24 cellular contexts compared by ENCODE assay signal in genomic region chr3:188779537-188779936, GRCh38.
DNase-seq lines count a peak whose midpoint lies in the region; ATAC-seq and TF ChIP-seq lines count a peak whose summit lies in the region.
"Had no signal": no experiment of that assay in that cellular context is flagged by ENCODE, and none has a peak within 500 bp of the region (broad histone marks: within the 10 kb centered on the region; RNA-seq: fewer than 3 reads in every experiment).

No MANE protein-coding gene starts in this region.

- intact Hi-C loops in esophagus muscularis mucosa (cut with DNase I) = no loop called here
- intact Hi-C loops in heart left ventricle (cut with DNase I) = loop anchor here in 2 of 10 donors (10.0 kb wide), 2 partner anchors 165 to 1035 kb away; partner anchors contain the start of gene BCL6 (in 1 of the 2)
- intact Hi-C loops in sciatic nerve (cut with DNase I) = no loop called here
- intact Hi-C loops in uterus (cut with DNase I; ENCODE audit: low total_unique reads) = no loop called here

- no peak for TF ChIP-seq POLR2A in esophagus muscularis mucosa (IDR thresholded peaks at IDR 0.05; ENCODE audit: low read depth)
- TF ChIP-seq POLR2A in heart left ventricle (IDR thresholded peaks at IDR 0.05) = no peak
- no peak for TF ChIP-seq POLR2A in uterus (IDR thresholded peaks at IDR 0.05)

- no peak for TF ChIP-seq EP300 in esophagus muscularis mucosa (IDR thresholded peaks at IDR 0.05)

- H3K27ac ChIP-seq in esophagus muscularis mucosa (replicated peaks in 1 of 4) (peak overlapping the region; percentile 66 to 86 (median 76)), heart left ventricle (peak overlapping the region in 10 of 12 donors; percentile 6 to 87 (median 56)), uterus (peak overlapping the region; percentile 37 to 72)
- H3K27ac ChIP-seq: neutrophil had no signal

- 61% methylated on average over 1 of the region's 1 CpG for WGBS in esophagus muscularis mucosa
- 70 to 85% (median 73%) methylated on average over 1 of the region's 1 CpG for WGBS in heart left ventricle, 4 donors

- DNase-seq in esophagus muscularis mucosa (ENCODE audit: extremely low spot score) (no peak), heart left ventricle (no peak), sciatic nerve (ENCODE audit: low spot score) (no peak), uterus (no peak), SHP77 treated with DMSO at 0.1 percent for 48 hours (lab: John Stamatoyannopoulos, UW) (no peak), dedifferentiated amniotic fluid mesenchymal stem cell (ENCODE audit: extremely low spot score) (no peak)
- no peak for DNase-seq in activated CD4-positive, alpha-beta T cell treated with anti-CD3 and anti-CD28 coated beads, Interleukin-2, amount 50 U/mL, for 1 hour
- DNase-seq: activated CD4-positive, alpha-beta T cell treated with anti-CD3 and anti-CD28 coated beads, Interleukin-2, amount 10 ng/mL, durations not matched to agents 7 days and 5 days; activated CD8-positive, alpha-beta memory T cell treated with anti-CD3 and anti-CD28 coated beads, Interleukin-2, amount 50 U/mL, for 4 hours; activated effector memory CD4-positive, alpha-beta T cell treated with Interleukin-2 at 50 U/mL for 16 hours; caudate nucleus; CD8-positive, alpha-beta memory T cell; DMS79; erythroblast; immature natural killer cell; NCI-H187; NCI-H2227 treated with DMSO at 0.1 percent for 48 hours; NCI-H82; SIG-M5; stimulated activated CD8-positive, alpha-beta memory T cell treated with anti-CD3 and anti-CD28 coated beads, Interleukin-4, amount 100 ng/mL, for 48 hours; substantia nigra had no signal

- H3K27me3 ChIP-seq in esophagus muscularis mucosa (no peaks in the 10 kb centered on the region), heart left ventricle (no peaks in the 10 kb centered on the region), uterus (no peaks in the 10 kb centered on the region)
- H3K27me3 ChIP-seq: neutrophil had no signal

- H3K36me3 ChIP-seq in esophagus muscularis mucosa (no peaks in the 10 kb centered on the region), heart left ventricle (no peaks in the 10 kb centered on the region), uterus (no peaks in the 10 kb centered on the region)
- H3K36me3 ChIP-seq: neutrophil had no signal

- H3K4me3 ChIP-seq in esophagus muscularis mucosa (no peak overlapping the region), heart left ventricle (peak overlapping the region in 1 of 12 donors; percentile 2), uterus (no peak overlapping the region)
- H3K4me3 ChIP-seq: GM23338, lung had no signal

- no peaks in the 10 kb centered on the region for H3K9me3 ChIP-seq in esophagus muscularis mucosa
- H3K9me3 ChIP-seq in heart left ventricle = no peaks in the 10 kb centered on the region
- H3K9me3 ChIP-seq in uterus = no peaks in the 10 kb centered on the region
- H3K9me3 ChIP-seq: neutrophil had no signal

- ATAC-seq in heart left ventricle = no peak
- peak; percentile 71 for ATAC-seq in sciatic nerve
- ATAC-seq: GM23338 had no signal

- H3K4me1 ChIP-seq in esophagus muscularis mucosa = peaks cover 42 to 88% (median 82%) of the 10 kb centered on the region in 4 donors
- peaks cover 5 to 75% (median 28%) of the 10 kb centered on the region in 12 donors for H3K4me1 ChIP-seq in heart left ventricle
- no peaks in the 10 kb centered on the region for H3K4me1 ChIP-seq in uterus

- no peak for TF ChIP-seq CTCF in esophagus muscularis mucosa (IDR thresholded peaks at IDR 0.05)
- no peak for TF ChIP-seq CTCF in heart left ventricle (IDR thresholded peaks at IDR 0.05)
- no peak for TF ChIP-seq CTCF in uterus (IDR thresholded peaks at IDR 0.05)
